ENCODE assay signal across 22 cellular contexts in the genomic region with DNA sequence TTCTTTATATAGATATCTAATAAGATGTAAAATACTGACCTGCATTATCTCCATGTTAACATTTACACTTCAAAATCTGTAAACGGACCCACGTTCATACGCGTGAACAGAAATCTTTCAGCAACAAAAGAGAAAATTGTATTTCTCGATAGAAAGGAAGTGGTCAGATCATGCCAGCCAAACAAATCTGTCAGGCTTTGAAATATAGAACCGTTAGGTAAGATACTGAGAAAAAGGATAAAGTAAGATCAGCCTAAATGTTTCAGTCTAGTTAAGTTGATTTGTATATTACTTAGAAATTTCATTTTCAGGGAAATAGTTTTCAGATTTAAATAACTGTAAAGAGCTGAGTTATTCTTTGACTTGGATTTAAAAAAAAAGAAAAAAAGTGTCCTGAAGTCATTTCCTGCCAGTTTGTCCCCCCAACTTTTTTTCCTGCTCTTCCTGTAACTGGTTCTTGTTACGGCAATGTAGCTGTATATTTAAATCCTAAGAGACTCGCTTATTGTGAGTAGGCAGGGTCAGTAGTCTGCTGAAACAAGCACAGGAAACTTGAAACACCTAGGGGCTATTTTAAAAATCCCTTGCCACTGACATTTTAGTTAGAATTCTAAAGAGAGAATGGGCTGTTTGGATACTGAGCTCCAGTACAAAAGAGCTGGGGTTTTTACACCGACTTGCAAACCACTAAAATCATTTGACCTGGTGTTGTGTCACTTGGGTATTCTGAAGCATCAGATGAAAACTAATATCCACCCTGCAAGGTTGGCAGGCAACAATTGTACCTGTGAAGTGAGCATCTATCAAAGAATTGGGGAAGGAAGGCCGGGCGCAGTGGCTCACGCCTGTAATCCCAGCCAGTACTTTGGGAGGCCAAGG.
A peak's percentile ranks its signal among the peaks of the same experiment; 100 is the strongest.
DNase-seq lines count a peak whose midpoint lies in the region; ATAC-seq, FAIRE-seq and TF ChIP-seq lines count a peak whose summit lies in the region.
"Had no signal": no experiment of that assay in that cellular context is flagged by ENCODE, and none has a peak within 500 bp of the region (broad histone marks: within the 10 kb centered on the region; RNA-seq: fewer than 3 reads in every experiment).

No MANE protein-coding gene starts in this region.

- RAD21 ChIA-PET in GM12878 (lab: Charles Lee; ENCODE audit: unreplicated experiment) = interaction anchor here (0.7 to 1.7 kb wide), 9 partner anchors 9 to 320 kb away, joined by 3 to 8 read pairs (median 3); no protein-coding TSS in a partner anchor

- H3K36me3 ChIP-seq in Loucy (ENCODE audit: insufficient read depth, low read length) (no peaks in the 10 kb centered on the region), GM12878 (ENCODE audit: control insufficient read depth in 2 of 2, insufficient read depth in 2 of 2, low read length in 1 of 2) (no peaks in the 10 kb centered on the region), osteoblast (ENCODE audit: insufficient read depth, low read length) (no peaks in the 10 kb centered on the region), MG63 (no peaks in the 10 kb centered on the region)
- H3K36me3 ChIP-seq: stomach, upper lobe of left lung had no signal

- H3K4me2 ChIP-seq in Loucy (ENCODE audit: low read depth, low read length, poor library complexity, severe bottlenecking) = peak overlapping the region; percentile 56
- peak overlapping the region; percentile 53; the same call in 1 of the 2 replicates for H3K4me2 ChIP-seq in GM12878 (ENCODE audit: control insufficient read depth, insufficient read depth)
- H3K4me2 ChIP-seq in osteoblast (ENCODE audit: insufficient read depth, low read length) = no peak overlapping the region

- peaks cover 37% of the 10 kb centered on the region for H3K4me1 Mint-ChIP-seq in activated T-cell treated with anti-CD3 and anti-CD28 coated beads, Interleukin-2, amount 50 U/mL, for 24 hours (ENCODE audit: low read depth)
- peaks cover 7% of the 10 kb centered on the region for H3K4me1 Mint-ChIP-seq in stimulated activated effector memory CD8-positive, alpha-beta T cell treated with anti-CD3 and anti-CD28 coated beads, Interleukin-12 subunit alpha, Interleukin-12 subunit beta, amount 100 ng/mL, for 72 hours

- no peak for TF ChIP-seq RAD21 in GM12878 (IDR thresholded peaks at IDR 0.05; ENCODE audit: insufficient read depth, low read depth, low read length)

- H3K27ac ChIP-seq in GM12878 (ENCODE audit: control insufficient read depth, insufficient read depth) = no peak overlapping the region; the same call in 1 of the 2 replicates
- no peak overlapping the region for H3K27ac ChIP-seq in osteoblast (ENCODE audit: low read depth, low read length)
- H3K27ac ChIP-seq: C4-2B, stomach, upper lobe of left lung had no signal

- SMC1A ChIA-PET in GM12878 (lab: Charles Lee; ENCODE audit: uncharacterized antibody, unreplicated experiment) = interaction anchor here (0.8 to 4.7 kb wide), 14 partner anchors 8 to 418 kb away, joined by 3 to 31 read pairs (median 3); no protein-coding TSS in a partner anchor

- BruUV-seq in GM12878 (replicated peaks; lab: Mats Ljungman, UMichigan) = no TSS peak

- 66% methylated on average over 12 of the region's 12 CpGs for WGBS in GM12878 (ENCODE audit: insufficient coverage, insufficient replicate concordance, low lambda C conversion rate, missing lambda C conversion rate)

- H3K4me3 Mint-ChIP-seq in activated T-cell treated with anti-CD3 and anti-CD28 coated beads, Interleukin-2, amount 50 U/mL, for 24 hours = peak overlapping the region; percentile 31
- H3K4me3 Mint-ChIP-seq in stimulated activated effector memory CD8-positive, alpha-beta T cell treated with anti-CD3 and anti-CD28 coated beads, Interleukin-12 subunit alpha, Interleukin-12 subunit beta, amount 100 ng/mL, for 72 hours = no peak overlapping the region
- H3K4me3 Mint-ChIP-seq: brain had no signal

- no peaks in the 10 kb centered on the region for H3F3A ChIP-seq in Loucy (ENCODE audit: low read depth)

- CTCF ChIA-PET in GM12878 (lab: Yijun Ruan, JAX) = interaction anchor here (0.5 to 1.5 kb wide), 2 partner anchors 116 to 320 kb away, joined by 3 to 4 read pairs; no protein-coding TSS in a partner anchor

- H2AFZ ChIP-seq in Loucy (ENCODE audit: low read length) (no peak overlapping the region), GM12878 (ENCODE audit: control insufficient read depth, low read depth, low read length) (no peak overlapping the region), osteoblast (ENCODE audit: low read length) (no peak overlapping the region)

- in situ Hi-C loops in GM12878 (cut with MboI) = no loop called here

- no peak overlapping the region for H3K9ac ChIP-seq in Loucy (ENCODE audit: low read depth, low read length, poor library complexity, severe bottlenecking)
- H3K9ac ChIP-seq in GM12878 (ENCODE audit: control insufficient read depth, insufficient read depth, low read length) = no peak overlapping the region

- H3K27me3 ChIP-seq in Loucy (ENCODE audit: insufficient read depth, low read length, poor library complexity, severe bottlenecking) (no peaks in the 10 kb centered on the region), GM12878 (replicated peaks in 1 of 2; ENCODE audit: control insufficient read depth in 2 of 2, insufficient read depth in 2 of 2, low read length in 1 of 2) (no peaks in the 10 kb centered on the region), osteoblast (ENCODE audit: insufficient read depth, low read length) (no peaks in the 10 kb centered on the region), MG63 (no peaks in the 10 kb centered on the region)
- H3K27me3 ChIP-seq: stomach, upper lobe of left lung had no signal

- H3K27me3 Mint-ChIP-seq in activated T-cell treated with anti-CD3 and anti-CD28 coated beads, Interleukin-2, amount 50 U/mL, for 24 hours = no peaks in the 10 kb centered on the region
- H3K27me3 Mint-ChIP-seq: brain had no signal

- H3K4me1 ChIP-seq in Loucy (ENCODE audit: insufficient read depth, low read length, poor library complexity, severe bottlenecking) (peaks cover 72% of the 10 kb centered on the region), GM12878 (ENCODE audit: control insufficient read depth, insufficient read depth, low read length) (peaks cover 15% of the 10 kb centered on the region), osteoblast (ENCODE audit: insufficient read depth, low read length) (no peaks in the 10 kb centered on the region)

- no peaks in the 10 kb centered on the region for H3K36me3 Mint-ChIP-seq in activated T-cell treated with anti-CD3 and anti-CD28 coated beads, Interleukin-2, amount 50 U/mL, for 24 hours (ENCODE audit: low read depth)
- no peaks in the 10 kb centered on the region for H3K36me3 Mint-ChIP-seq in stimulated activated effector memory CD8-positive, alpha-beta T cell treated with anti-CD3 and anti-CD28 coated beads, Interleukin-12 subunit alpha, Interleukin-12 subunit beta, amount 100 ng/mL, for 72 hours
- H3K36me3 Mint-ChIP-seq: brain had no signal

- no peak for DNase-seq in activated T-cell treated with anti-CD3 and anti-CD28 coated beads, Interleukin-2, amount 50 U/mL, for 24 hours
- no peak for DNase-seq in activated T-cell treated with anti-CD3 and anti-CD28 coated beads, Interleukin-2, amount 50 U/mL, for 48 hours
- DNase-seq in GM12878 (ENCODE audit: low read depth, low spot score) = no peak
- no peak for DNase-seq in stimulated activated effector memory CD8-positive, alpha-beta T cell treated with anti-CD3 and anti-CD28 coated beads, Interleukin-12 subunit alpha, Interleukin-12 subunit beta, amount 100 ng/mL, for 72 hours (ENCODE audit: low spot score in 2 of 2)
- no peak for DNase-seq in H4 (ENCODE audit: low spot score)
- no peak for DNase-seq in osteoblast (ENCODE audit: insufficient read length, low spot score, missing footprints)
- no peak for DNase-seq in MG63
- DNase-seq: activated gamma-delta T cell treated with Interleukin-2 at 50 U/mL for 16 hours, cortex of kidney, DMS153, midbrain, NCI-H187 treated with DMSO at 0.1 percent for 48 hours, nucleus accumbens, right cardiac atrium, stomach had no signal

- TF ChIP-seq POLR2A in GM12878 (IDR thresholded peaks at IDR 0.05; ENCODE audit: low read depth, low read length) = no peak

- no peak for FAIRE-seq in GM12878 (lab: Jason Lieb, UNC)
- FAIRE-seq: A204.1, endothelial cell of umbilical vein, HepG2 had no signal

- no peak for TF ChIP-seq CTCF in Loucy (conservative IDR thresholded peaks at IDR 0.05; ENCODE audit: low read length)
- no peak for TF ChIP-seq CTCF in GM12878 (IDR thresholded peaks at IDR 0.05 in 2 of 3, conservative IDR thresholded peaks at IDR 0.05 in 1 of 3; ENCODE audit: control insufficient read depth in 2 of 3, extremely low read depth in 1 of 3, insufficient read depth in 1 of 3, low read depth in 3 of 3, low read length in 3 of 3)
- TF ChIP-seq CTCF in osteoblast (IDR thresholded peaks at IDR 0.05; ENCODE audit: extremely low read depth, low read depth, low read length) = no peak

- POLR2A ChIA-PET in GM12878 (lab: Charles Lee) = interaction anchor here (0.5 to 1.0 kb wide), 5 partner anchors 9 to 155 kb away, joined by 3 to 5 read pairs (median 3); no protein-coding TSS in a partner anchor

- H3K9me3 ChIP-seq in Loucy (ENCODE audit: insufficient read depth, low read depth, low read length) (no peaks in the 10 kb centered on the region), GM12878 (replicated peaks; ENCODE audit: control insufficient read depth, insufficient read depth, low read length) (no peaks in the 10 kb centered on the region), osteoblast (ENCODE audit: low read depth, low read length) (no peaks in the 10 kb centered on the region), MG63 (no peaks in the 10 kb centered on the region)
- H3K9me3 ChIP-seq: stomach, upper lobe of left lung had no signal

- H3K27ac Mint-ChIP-seq in activated T-cell treated with anti-CD3 and anti-CD28 coated beads, Interleukin-2, amount 50 U/mL, for 24 hours = peak overlapping the region; percentile 85
- H3K27ac Mint-ChIP-seq in stimulated activated effector memory CD8-positive, alpha-beta T cell treated with anti-CD3 and anti-CD28 coated beads, Interleukin-12 subunit alpha, Interleukin-12 subunit beta, amount 100 ng/mL, for 72 hours = no peak overlapping the region
- H3K27ac Mint-ChIP-seq: brain had no signal

- peak; percentile 24 for ATAC-seq in GM12878
- ATAC-seq in stimulated activated effector memory CD8-positive, alpha-beta T cell treated with anti-CD3 and anti-CD28 coated beads, Interleukin-12 subunit alpha, Interleukin-12 subunit beta, amount 100 ng/mL, for 72 hours = peak; percentile 43
- ATAC-seq: HepG2, right cardiac atrium had no signal

- H3K4me3 ChIP-seq in Loucy (ENCODE audit: low read length, poor library complexity, severe bottlenecking) = peak overlapping the region; percentile 9
- no peak overlapping the region for H3K4me3 ChIP-seq in GM12878
- no peak overlapping the region for H3K4me3 ChIP-seq in osteoblast (ENCODE audit: insufficient read depth, low read length)
- no peak overlapping the region for H3K4me3 ChIP-seq in MG63
- H3K4me3 ChIP-seq: stomach, upper lobe of left lung had no signal

- H3K9me3 Mint-ChIP-seq in activated T-cell treated with anti-CD3 and anti-CD28 coated beads, Interleukin-2, amount 50 U/mL, for 24 hours = no peaks in the 10 kb centered on the region
- H3K9me3 Mint-ChIP-seq in stimulated activated effector memory CD8-positive, alpha-beta T cell treated with anti-CD3 and anti-CD28 coated beads, Interleukin-12 subunit alpha, Interleukin-12 subunit beta, amount 100 ng/mL, for 72 hours = peaks cover 3% of the 10 kb centered on the region

- no peak for TF ChIP-seq EP300 in GM12878 (IDR thresholded peaks at IDR 0.05; ENCODE audit: borderline replicate concordance in 1 of 2, control insufficient read depth in 1 of 2, low read depth in 2 of 2, low read length in 2 of 2)

- H3K79me2 ChIP-seq in Loucy (ENCODE audit: insufficient read depth, low read length) = no peaks in the 10 kb centered on the region
- peaks cover 5% of the 10 kb centered on the region for H3K79me2 ChIP-seq in GM12878 (ENCODE audit: control insufficient read depth, insufficient read depth, low read length)
- H3K79me2 ChIP-seq in osteoblast (ENCODE audit: insufficient read depth, low read length) = peaks cover 21% of the 10 kb centered on the region

- H4K20me1 ChIP-seq in Loucy (ENCODE audit: insufficient read depth, low read length, poor library complexity, severe bottlenecking) (no peaks in the 10 kb centered on the region), GM12878 (ENCODE audit: control insufficient read depth, insufficient read depth) (peaks cover 9% of the 10 kb centered on the region; the same call in 1 of the 2 replicates), osteoblast (ENCODE audit: insufficient read depth, low read length) (peaks cover 32% of the 10 kb centered on the region)

- intact Hi-C loops in GM12878 (cut with micrococcal nuclease; ENCODE audit: unreplicated experiment) = loop anchor here (5.0 kb wide), 1 partner anchor 278 kb away; no protein-coding TSS in a partner anchor

- no peaks in the 10 kb centered on the region for H3K9me2 ChIP-seq in Loucy (replicated peaks; ENCODE audit: low read depth, low read length)
